ENCODE assay signal across 9 cellular contexts in genomic region chr14:73463411-73463810, GRCh38. TPM values are rescaled to one million over a fixed set of nuclear protein-coding genes. Genes with fewer than 3 reads are reported as not detected.
DNase-seq lines count a peak whose midpoint lies in the region; ATAC-seq and TF ChIP-seq lines count a peak whose summit lies in the region.
"Had no signal": no experiment of that assay in that cellular context is flagged by ENCODE, and none has a peak within 500 bp of the region (broad histone marks: within the 10 kb centered on the region; RNA-seq: fewer than 3 reads in every experiment).

No MANE protein-coding gene starts in this region.

- no peak for TF ChIP-seq RAD21 in HCT116 (IDR thresholded peaks at IDR 0.05; ENCODE audit: low read depth)

- in situ Hi-C loops in HAP-1 (cut with MboI; ENCODE audit: low sequenced_read_pairs): loop anchor here (25.0 kb wide), 1 partner anchor 951 kb away; no protein-coding TSS in a partner anchor

- TF ChIP-seq CTCF in HCT116 (IDR thresholded peaks at IDR 0.05 in 2 of 3, conservative IDR thresholded peaks at IDR 0.05 in 1 of 3; ENCODE audit: borderline replicate concordance in 1 of 3, insufficient read depth in 1 of 3, low read depth in 2 of 3, low read length in 2 of 3): no peak
- no peak for TF ChIP-seq CTCF in endothelial cell (IDR thresholded peaks at IDR 0.05; ENCODE audit: unreplicated experiment)
- TF ChIP-seq CTCF in osteoblast (IDR thresholded peaks at IDR 0.05; ENCODE audit: extremely low read depth, low read depth, low read length): no peak

- H3K36me3 Mint-ChIP-seq in T-cell (no peaks in the 10 kb centered on the region), endothelial cell (ENCODE audit: low read depth, unreplicated experiment) (peaks cover 9% of the 10 kb centered on the region)

- CTCF ChIA-PET in HCT116 (lab: Charles Lee): interaction anchor here (2.1 kb wide), 1 partner anchor 9 kb away, joined by 10 read pairs; no protein-coding TSS in a partner anchor
- CTCF ChIA-PET in T-cell (lab: Charles Lee): interaction anchor here (0.6 to 1.8 kb wide), 7 partner anchors 8 to 286 kb away, joined by 3 to 9 read pairs (median 4); no protein-coding TSS in a partner anchor

- no peaks in the 10 kb centered on the region for H4K20me1 ChIP-seq in HCT116 (ENCODE audit: insufficient read depth)
- H4K20me1 ChIP-seq in osteoblast (ENCODE audit: insufficient read depth, low read length): no peaks in the 10 kb centered on the region

- intact Hi-C loops in HCT116 (cut with micrococcal nuclease): loop anchor here (5.0 kb wide), 1 partner anchor 1001 kb away; no protein-coding TSS in a partner anchor

- RAD21 ChIA-PET in HCT116 (lab: Charles Lee; ENCODE audit: low non-redundant PET in 1 of 2, low total read pairs in 2 of 2, uncharacterized antibody in 2 of 2, unreplicated experiment in 2 of 2): interaction anchor here in 1 of 2 experiments (0.6 kb wide), 1 partner anchor 167 kb away, joined by 3 read pairs; no protein-coding TSS in a partner anchor

- TF ChIP-seq POLR2A in HCT116 (IDR thresholded peaks at IDR 0.05; ENCODE audit: borderline replicate concordance, extremely low read depth, insufficient read depth, insufficient read length): no peak

- no peak for DNase-seq in HCT116 (ENCODE audit: low read depth, low spot score)
- DNase-seq in T-cell: peak in 3 of 34 experiments; percentile 1 to 26 (median 8)
- DNase-seq in endothelial cell (ENCODE audit: low spot score): no peak
- peak; percentile 81 for DNase-seq in osteoblast (ENCODE audit: insufficient read length, low spot score, missing footprints)
- DNase-seq in HAP-1 (ENCODE audit: low spot score in 2 of 2): no peak
- DNase-seq in effector CD4-positive, alpha-beta T cell: no peak

- no peaks in the 10 kb centered on the region for H3K9me3 ChIP-seq in HCT116 (ENCODE audit: control insufficient read depth in 1 of 2, insufficient read depth in 1 of 2, low read depth in 1 of 2, low read length in 2 of 2)
- H3K9me3 ChIP-seq in osteoblast (ENCODE audit: low read depth, low read length): no peaks in the 10 kb centered on the region
- H3K9me3 ChIP-seq in HAP-1: no peaks in the 10 kb centered on the region
- H3K9me3 ChIP-seq: SJCRH30 had no signal

- no peaks in the 10 kb centered on the region for H3K36me3 ChIP-seq in HCT116 (ENCODE audit: control insufficient read depth in 1 of 2, insufficient read depth in 2 of 2, low read length in 2 of 2)
- no peaks in the 10 kb centered on the region for H3K36me3 ChIP-seq in osteoblast (ENCODE audit: insufficient read depth, low read length)
- H3K36me3 ChIP-seq in HAP-1 (replicated peaks): no peaks in the 10 kb centered on the region
- H3K36me3 ChIP-seq: SJCRH30 had no signal

- H3K4me3 ChIP-seq in HCT116 (replicated peaks in 1 of 2; ENCODE audit: low read depth in 1 of 2, low read length in 2 of 2) (no peak overlapping the region), osteoblast (ENCODE audit: insufficient read depth, low read length) (peak overlapping the region; percentile 59), HAP-1 (no peak overlapping the region)
- H3K4me3 ChIP-seq: SJCRH30 had no signal

- no peak overlapping the region for H3K4me2 ChIP-seq in HCT116 (ENCODE audit: low read length)
- peak overlapping the region; percentile 89 for H3K4me2 ChIP-seq in osteoblast (ENCODE audit: insufficient read depth, low read length)

- H3K27ac Mint-ChIP-seq in T-cell (peak overlapping the region; percentile 23 to 76), endothelial cell (ENCODE audit: unreplicated experiment) (peak overlapping the region; percentile 45)

- H3K27ac ChIP-seq in HCT116 (ENCODE audit: low read depth, low read length) (no peak overlapping the region), osteoblast (ENCODE audit: low read depth, low read length) (peak overlapping the region; percentile 88)
- H3K27ac ChIP-seq: SJCRH30 had no signal

- no peak for ATAC-seq in HCT116
- ATAC-seq in T-cell (replicated peaks in 1 of 4): no peak
- no peak for ATAC-seq in HG02970 (IDR thresholded peaks at IDR 0.05; ENCODE audit: low FRiP score, unreplicated experiment)
- no peak for ATAC-seq in GM19328 (IDR thresholded peaks at IDR 0.05; ENCODE audit: unreplicated experiment)

- POLR2A ChIA-PET in HCT116 (lab: Charles Lee) (no interaction called here), T-cell (lab: Charles Lee) (interaction anchor here in 1 of 2 donors (0.5 kb wide), 1 partner anchor 388 kb away, joined by 4 read pairs; no protein-coding TSS in a partner anchor)

- no TSS peak for BruUV-seq in HCT116 (replicated peaks; lab: Mats Ljungman, UMichigan)

- H3K9me3 Mint-ChIP-seq in T-cell: no peaks in the 10 kb centered on the region
- H3K9me3 Mint-ChIP-seq in endothelial cell (ENCODE audit: unreplicated experiment): no peaks in the 10 kb centered on the region

- no peak overlapping the region for H2AFZ ChIP-seq in HCT116 (ENCODE audit: low read depth, low read length, poor library complexity, severe bottlenecking)
- peak overlapping the region; percentile 53 for H2AFZ ChIP-seq in osteoblast (ENCODE audit: low read length)

- H3K27me3 ChIP-seq in HCT116 (ENCODE audit: insufficient read depth, low read length) (no peaks in the 10 kb centered on the region), osteoblast (ENCODE audit: insufficient read depth, low read length) (no peaks in the 10 kb centered on the region), HAP-1 (ENCODE audit: low read depth) (no peaks in the 10 kb centered on the region)
- H3K27me3 ChIP-seq: SJCRH30 had no signal

- H3K4me1 Mint-ChIP-seq in T-cell (peaks cover 35 to 48% (median 35%) of the 10 kb centered on the region in 3 donors), endothelial cell (ENCODE audit: unreplicated experiment) (peaks cover 86% of the 10 kb centered on the region)

- H3K4me3 Mint-ChIP-seq in T-cell (no peak overlapping the region), endothelial cell (ENCODE audit: unreplicated experiment) (peak overlapping the region; percentile 65)

- no peaks in the 10 kb centered on the region for H3K9me2 ChIP-seq in HCT116 (ENCODE audit: insufficient read depth)

- H3K4me1 ChIP-seq in HCT116 (ENCODE audit: control insufficient read depth in 1 of 2, insufficient read depth in 2 of 2, low read length in 2 of 2) (peaks cover 3 to 12% of the 10 kb centered on the region in 2 experiments; a peak in 3 of 4 replicates), osteoblast (ENCODE audit: insufficient read depth, low read length) (peaks cover 94% of the 10 kb centered on the region), HAP-1 (peaks cover 38% of the 10 kb centered on the region)

- no peaks in the 10 kb centered on the region for H3K79me2 ChIP-seq in HCT116 (ENCODE audit: insufficient read depth, low read length)
- peaks cover 8% of the 10 kb centered on the region for H3K79me2 ChIP-seq in osteoblast (ENCODE audit: insufficient read depth, low read length)

- H3K9ac ChIP-seq in HCT116 (ENCODE audit: low read length): no peak overlapping the region

- H3K27me3 Mint-ChIP-seq in T-cell (no peaks in the 10 kb centered on the region), endothelial cell (ENCODE audit: unreplicated experiment) (peaks cover 2% of the 10 kb centered on the region)

TF ChIP-seq in HCT116, 20 proteins besides CTCF, POLR2A, EP300 and RAD21:
- no peak for TF ChIP-seq SP1 (IDR thresholded peaks at IDR 0.05; ENCODE audit: low read depth)
- TF ChIP-seq EGR1 (IDR thresholded peaks at IDR 0.05; ENCODE audit: low read depth): no peak
- peak; percentile 67 for TF ChIP-seq CEBPB (IDR thresholded peaks at IDR 0.05; ENCODE audit: low read depth)
- no peak for TF ChIP-seq CBX3 (IDR thresholded peaks at IDR 0.05; ENCODE audit: low read depth)

RNA-seq across cellular contexts. Expression of gene NUMB, which starts 5.1 kb away (rescaled TPM):
- 43.0 TPM for total RNA-seq in HCT116 (2021; ENCODE audit: unreplicated experiment)
- 35.6 and 38.3 TPM in 2 replicates for polyA plus RNA-seq in HCT116 (2012)
- 10 to 100 TPM; 45.1 to 52.6 (median 49.1) TPM for total RNA-seq in T-cell
- 218 TPM for total RNA-seq in endothelial cell (ENCODE audit: unreplicated experiment)
- total RNA-seq in osteoblast: 52.5 and 55.7 TPM in 2 replicates

RNA-seq across cellular contexts. Expression of gene RIOX1, which starts 27.3 kb away (rescaled TPM):
- total RNA-seq in HCT116 (2021; ENCODE audit: unreplicated experiment) (4.2 TPM), T-cell (10 to 100 TPM; 23.5 to 38.6 (median 35.2) TPM), endothelial cell (ENCODE audit: unreplicated experiment) (15.4 TPM), osteoblast (19.2 and 21.7 TPM in 2 replicates)
- polyA plus RNA-seq in HCT116 (2012): 2.1 and 2.4 TPM in 2 replicates
